ENCODE assay signal across 28 cellular contexts in genomic region chr7:68858497-68858896, GRCh38.
"Had no signal": no experiment of that assay in that cellular context is flagged by ENCODE, and none has a peak within 500 bp of the region (broad histone marks: within the 10 kb centered on the region; RNA-seq: fewer than 3 reads in every experiment).

No MANE protein-coding gene starts in this region.

- H3K4me1 ChIP-seq: colonic mucosa, esophagus squamous epithelium, gastrocnemius medialis, heart right ventricle, left lung, lower lobe of right lung had no signal

- FAIRE-seq: endometrium, islet of Langerhans, keratinocyte had no signal

- H3K4me1 Mint-ChIP-seq: naive B cell had no signal

- ATAC-seq: effector memory CD8-positive, alpha-beta T cell; esophagus mucosa; gastrocnemius medialis; heart right ventricle; left cardiac atrium; left lung; left ventricle myocardium superior; lower lobe of right lung; mucosa of descending colon had no signal

- H3K4me3 Mint-ChIP-seq: dendritic cell treated with granulocyte-macrophage colony-stimulating factor and Interleukin-4, amounts not matched to agents 40 ng/mL and 50 ng/mL, for 4 days; effector memory CD8-positive, alpha-beta T cell; endodermal cell; mesothelial cell of epicardium; naive B cell had no signal

- H3K36me3 ChIP-seq: colonic mucosa, esophagus squamous epithelium, gastrocnemius medialis, heart right ventricle, left lung, lower lobe of right lung had no signal

- H3K27me3 Mint-ChIP-seq: dendritic cell treated with granulocyte-macrophage colony-stimulating factor and Interleukin-4, amounts not matched to agents 40 ng/mL and 50 ng/mL, for 4 days; effector memory CD8-positive, alpha-beta T cell; naive B cell had no signal

- H3K27ac Mint-ChIP-seq: dendritic cell treated with granulocyte-macrophage colony-stimulating factor and Interleukin-4, amounts not matched to agents 40 ng/mL and 50 ng/mL, for 4 days; effector memory CD8-positive, alpha-beta T cell; endodermal cell; mesothelial cell of epicardium; naive B cell had no signal

- H3K9me3 ChIP-seq: colonic mucosa, esophagus squamous epithelium, gastrocnemius medialis, heart right ventricle, lower lobe of right lung had no signal

- H3K36me3 Mint-ChIP-seq: mesothelial cell of epicardium, naive B cell had no signal

- H3K4me3 ChIP-seq: colonic mucosa, esophagus squamous epithelium, gastrocnemius medialis, heart right ventricle, left lung, lower lobe of right lung, mucosa of descending colon had no signal

- H3K27ac ChIP-seq: colonic mucosa, epithelial cell of prostate, esophagus squamous epithelium, gastrocnemius medialis, heart right ventricle, left lung, lower lobe of right lung had no signal

- DNase-seq: colonic mucosa; cortex of kidney; effector CD8-positive, alpha-beta T cell; effector memory CD8-positive, alpha-beta T cell; endodermal cell; erythroblast; esophagus squamous epithelium; foreskin fibroblast; foreskin melanocyte; gastrocnemius medialis; glutamatergic neuron; head of caudate nucleus; heart right ventricle; hippocampal formation; left cardiac atrium; left lung; left ventricle myocardium superior; lower lobe of right lung; mesenchymal stem cell; mucosa of descending colon; naive B cell had no signal

- H3K27me3 ChIP-seq: colonic mucosa, esophagus squamous epithelium, gastrocnemius medialis, left lung had no signal

- H3K9me3 Mint-ChIP-seq: effector memory CD8-positive, alpha-beta T cell; endodermal cell; mesothelial cell of epicardium had no signal
